Comparison of ENCODE assay signal across 8 cellular contexts in genomic region chr12:104682790-104683279, GRCh38.
DNase-seq lines count a peak whose midpoint lies in the region; ATAC-seq and TF ChIP-seq lines count a peak whose summit lies in the region.

No MANE protein-coding gene starts in this region.

- DNase-seq in Jurkat, Clone E6-1 (ENCODE audit: low read depth, low spot score), result peak; percentile 93
- peak; percentile 78 for DNase-seq in activated CD8-positive, alpha-beta memory T cell treated with anti-CD3 and anti-CD28 coated beads, Interleukin-2, amount 50 U/mL, for 4 hours
- DNase-seq in middle frontal gyrus (ENCODE audit: extremely low spot score, low spot score), result no peak
- no peak for DNase-seq in foreskin fibroblast
- DNase-seq in Ammon's horn (ENCODE audit: low spot score), result no peak

- peak; percentile 50 for TF ChIP-seq POLR2A in GM19099 (IDR thresholded peaks at IDR 0.05; ENCODE audit: extremely low read depth, insufficient read length, low read depth)

- H3K4me3 ChIP-seq in Jurkat, Clone E6-1 (ENCODE audit: low read length), result peak overlapping the region; percentile 36
- H3K4me3 ChIP-seq in rectal smooth muscle tissue (ENCODE audit: low read length) (no peak overlapping the region), foreskin fibroblast (ENCODE audit: low read depth in 1 of 2, low read length in 2 of 2) (no peak overlapping the region)

- ATAC-seq in GM18873 (IDR thresholded peaks at IDR 0.05; ENCODE audit: low FRiP score, unreplicated experiment), result no peak

- no peak overlapping the region for H3K9ac ChIP-seq in rectal smooth muscle tissue (ENCODE audit: low read length)

- peaks cover 5% of the 10 kb centered on the region for H3K4me1 ChIP-seq in rectal smooth muscle tissue (ENCODE audit: control insufficient read depth, insufficient read depth, low read length)

- no peak for TF ChIP-seq CTCF in foreskin fibroblast (IDR thresholded peaks at IDR 0.05; ENCODE audit: low read depth, low read length)

- H3K27ac ChIP-seq in rectal smooth muscle tissue (ENCODE audit: low read depth, low read length), result peak overlapping the region; percentile 35

- no peaks in the 10 kb centered on the region for H3K27me3 ChIP-seq in rectal smooth muscle tissue (ENCODE audit: control insufficient read depth, insufficient read depth, low read length)

- no peaks in the 10 kb centered on the region for H3K36me3 ChIP-seq in rectal smooth muscle tissue (ENCODE audit: control insufficient read depth, insufficient read depth, low read length)

Comparison
In these comparisons a context has a peak if more than half of its experiments do, and no peak if none do; other contexts are left out.
1. DNase-seq: peak in Jurkat, Clone E6-1 (single experiment) and activated CD8-positive, alpha-beta memory T cell treated with anti-CD3 and anti-CD28 coated beads, Interleukin-2, amount 50 U/mL, for 4 hours (single experiment); none in middle frontal gyrus (single experiment), foreskin fibroblast (0 of 2) and Ammon's horn (single experiment).